In the genomic region with DNA sequence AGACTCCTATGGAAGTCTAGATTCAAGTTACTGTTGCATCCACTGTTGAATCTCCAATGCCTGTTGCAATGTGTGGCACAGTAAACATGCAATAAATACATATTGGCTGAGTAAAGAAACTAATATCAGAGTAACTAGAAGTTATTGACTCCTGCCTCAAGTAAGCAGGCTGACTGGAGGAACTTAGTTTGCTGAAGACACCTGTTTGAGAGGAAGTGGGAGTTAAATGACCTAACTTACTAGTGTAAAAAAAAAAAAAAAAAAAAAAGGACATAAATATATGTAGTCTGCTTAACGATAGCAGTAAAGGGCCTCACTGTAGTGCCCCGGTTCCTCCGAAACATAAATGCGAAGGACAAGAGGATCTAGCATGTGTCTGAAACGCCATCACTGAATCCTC, we compare ENCODE assay signal across 20 cellular contexts.
"Had no signal": no experiment of that assay in that cellular context is flagged by ENCODE, and none has a peak within 500 bp of the region (broad histone marks: within the 10 kb centered on the region; RNA-seq: fewer than 3 reads in every experiment).

No MANE protein-coding gene starts in this region.

- H3K36me3 Mint-ChIP-seq: mesothelial cell of epicardium; natural killer cell treated with Interleukin-12 subunit alpha and Interleukin-12 subunit beta and Interleukin-15 and Interleukin-18, amount 100 ng/mL, for 72 hours; stimulated activated effector memory CD8-positive, alpha-beta T cell treated with anti-CD3 and anti-CD28 coated beads, Interleukin-12 subunit alpha, Interleukin-12 subunit beta, amount 100 ng/mL, for 72 hours had no signal

- H3K36me3 ChIP-seq: esophagus squamous epithelium, prostate gland, tibial artery, upper lobe of left lung, uterus had no signal

- H3K79me2 ChIP-seq: parathyroid adenoma had no signal

- DNase-seq: esophagus squamous epithelium; foreskin keratinocyte; head of caudate nucleus; hippocampal formation; mammary epithelial cell; occipital lobe; stimulated activated CD4-positive, alpha-beta T cell treated with anti-CD3 and anti-CD28 coated beads, Interleukin-4, amount 100 ng/mL, for 1 hour; stimulated activated CD8-positive, alpha-beta memory T cell treated with anti-CD3 and anti-CD28 coated beads, Interleukin-4, amount 100 ng/mL, for 48 hours; tibial artery; uterus had no signal

- H3K9me3 ChIP-seq: esophagus squamous epithelium, prostate gland, tibial artery, upper lobe of left lung, uterus had no signal

- ATAC-seq: foreskin keratinocyte; natural killer cell treated with Interleukin-12 subunit alpha and Interleukin-12 subunit beta and Interleukin-15 and Interleukin-18, amount 100 ng/mL, for 72 hours; stimulated activated effector memory CD8-positive, alpha-beta T cell treated with anti-CD3 and anti-CD28 coated beads, Interleukin-12 subunit alpha, Interleukin-12 subunit beta, amount 100 ng/mL, for 72 hours had no signal

- H3K9me3 Mint-ChIP-seq: dendritic cell treated with granulocyte-macrophage colony-stimulating factor and Interleukin-4, amounts not matched to agents 40 ng/mL and 50 ng/mL, for 4 days; mesothelial cell of epicardium; natural killer cell treated with Interleukin-12 subunit alpha and Interleukin-12 subunit beta and Interleukin-15 and Interleukin-18, amount 100 ng/mL, for 72 hours; stimulated activated effector memory CD8-positive, alpha-beta T cell treated with anti-CD3 and anti-CD28 coated beads, Interleukin-12 subunit alpha, Interleukin-12 subunit beta, amount 100 ng/mL, for 72 hours; stimulated activated naive CD8-positive, alpha-beta T cell treated with anti-CD3 and anti-CD28 coated beads, Interleukin-15, Interleukin-2, amounts not matched to agents 100 ng/mL and 50 ng/mL, for 24 hours had no signal

- H3K27ac Mint-ChIP-seq: dendritic cell treated with granulocyte-macrophage colony-stimulating factor and Interleukin-4, amounts not matched to agents 40 ng/mL and 50 ng/mL, for 4 days; mesothelial cell of epicardium; natural killer cell treated with Interleukin-12 subunit alpha and Interleukin-12 subunit beta and Interleukin-15 and Interleukin-18, amount 100 ng/mL, for 72 hours; stimulated activated effector memory CD8-positive, alpha-beta T cell treated with anti-CD3 and anti-CD28 coated beads, Interleukin-12 subunit alpha, Interleukin-12 subunit beta, amount 100 ng/mL, for 72 hours; stimulated activated naive CD8-positive, alpha-beta T cell treated with anti-CD3 and anti-CD28 coated beads, Interleukin-15, Interleukin-2, amounts not matched to agents 100 ng/mL and 50 ng/mL, for 24 hours had no signal

- H3K4me3 Mint-ChIP-seq: dendritic cell treated with granulocyte-macrophage colony-stimulating factor and Interleukin-4, amounts not matched to agents 40 ng/mL and 50 ng/mL, for 4 days; mesothelial cell of epicardium; natural killer cell treated with Interleukin-12 subunit alpha and Interleukin-12 subunit beta and Interleukin-15 and Interleukin-18, amount 100 ng/mL, for 72 hours; stimulated activated effector memory CD8-positive, alpha-beta T cell treated with anti-CD3 and anti-CD28 coated beads, Interleukin-12 subunit alpha, Interleukin-12 subunit beta, amount 100 ng/mL, for 72 hours; stimulated activated naive CD8-positive, alpha-beta T cell treated with anti-CD3 and anti-CD28 coated beads, Interleukin-15, Interleukin-2, amounts not matched to agents 100 ng/mL and 50 ng/mL, for 24 hours had no signal

- H3K27ac ChIP-seq: esophagus squamous epithelium, foreskin keratinocyte, parathyroid adenoma, prostate gland, tibial artery, upper lobe of left lung, uterus had no signal

- H3K27me3 ChIP-seq: esophagus squamous epithelium, foreskin keratinocyte, upper lobe of left lung, uterus had no signal

- H3K27me3 Mint-ChIP-seq: dendritic cell treated with granulocyte-macrophage colony-stimulating factor and Interleukin-4, amounts not matched to agents 40 ng/mL and 50 ng/mL, for 4 days had no signal

- H3K4me1 ChIP-seq: parathyroid adenoma, prostate gland, tibial artery, uterus had no signal

- H2AFZ ChIP-seq: parathyroid adenoma had no signal

- FAIRE-seq: colon, islet of Langerhans had no signal

- H3K4me3 ChIP-seq: esophagus squamous epithelium, prostate gland, tibial artery, upper lobe of left lung, uterus had no signal

- H3K4me1 Mint-ChIP-seq: stimulated activated effector memory CD8-positive, alpha-beta T cell treated with anti-CD3 and anti-CD28 coated beads, Interleukin-12 subunit alpha, Interleukin-12 subunit beta, amount 100 ng/mL, for 72 hours had no signal

- H3K9ac ChIP-seq: parathyroid adenoma had no signal
